ENCODE assay signal across 9 cellular contexts in genomic region chr2:138503652-138504051, GRCh38. TPM values are rescaled to one million over a fixed set of nuclear protein-coding genes. Genes with fewer than 3 reads are reported as not detected.
DNase-seq lines count a peak whose midpoint lies in the region; ATAC-seq and TF ChIP-seq lines count a peak whose summit lies in the region.
"Had no signal": no experiment of that assay in that cellular context is flagged by ENCODE, and none has a peak within 500 bp of the region (broad histone marks: within the 10 kb centered on the region; RNA-seq: fewer than 3 reads in every experiment).

No MANE protein-coding gene starts in this region.

- H3K4me1 ChIP-seq in SK-N-SH (ENCODE audit: control insufficient read depth in 1 of 2, insufficient read depth in 2 of 2, low read depth in 1 of 2, low read length in 1 of 2), result peaks cover 5 to 10% of the 10 kb centered on the region in 2 experiments; a peak in 2 of 4 replicates

- no peaks in the 10 kb centered on the region for H3K9me3 Mint-ChIP-seq in T-cell
- H3K9me3 Mint-ChIP-seq in stimulated activated naive B cell treated with anti-CD40 and anti-IgM and Interleukin-4, amounts not matched to agents 10 μg/mL and 1 μg/mL and 100 μg/mL, for 72 hours, result no peaks in the 10 kb centered on the region

- peaks cover 64% of the 10 kb centered on the region for H3K79me2 ChIP-seq in SK-N-SH (ENCODE audit: insufficient read depth)

- 50% methylated on average over 3 of the region's 3 CpGs for WGBS in SK-N-SH (ENCODE audit: low lambda C conversion rate)

- no peak overlapping the region for H2AFZ ChIP-seq in SK-N-SH (ENCODE audit: low read depth)

- H3K9me3 ChIP-seq in SK-N-SH, result no peaks in the 10 kb centered on the region

- POLR2A ChIA-PET in SK-N-SH (lab: Yijun Ruan, JAX) (no interaction called here), T-cell (lab: Charles Lee) (no interaction called here)

- DNase-seq in SK-N-SH (no peak), T-cell (no peak), fibroblast of pulmonary artery (ENCODE audit: low read depth) (no peak), NCI-H2196 (lab: John Stamatoyannopoulos, UW; ENCODE audit: unreplicated experiment) (no peak)
- DNase-seq in stimulated activated naive B cell treated with anti-CD40 and anti-IgM and Interleukin-4, amounts not matched to agents 10 μg/mL and 1 μg/mL and 100 μg/mL, for 72 hours, result no peak
- no peak for DNase-seq in stimulated activated CD4-positive, alpha-beta T cell treated with anti-CD3 and anti-CD28 coated beads, Interleukin-4, amount 100 ng/mL, for 1 hour
- no peak for DNase-seq in stimulated activated CD4-positive, alpha-beta T cell treated with anti-CD3 and anti-CD28 coated beads, Interleukin-4, amount 100 ng/mL, for 24 hours

- peak overlapping the region in 1 of 2 donors; percentile 8 for H3K27ac Mint-ChIP-seq in T-cell
- H3K27ac Mint-ChIP-seq in stimulated activated naive B cell treated with anti-CD40 and anti-IgM and Interleukin-4, amounts not matched to agents 10 μg/mL and 1 μg/mL and 100 μg/mL, for 72 hours, result no peak overlapping the region

- peak overlapping the region; percentile 86 to 89; a peak in 2 of 4 replicates for H3K4me3 ChIP-seq in SK-N-SH (ENCODE audit: low read depth in 2 of 2, low read length in 1 of 2)
- H3K4me3 ChIP-seq in fibroblast of pulmonary artery (replicated peaks; ENCODE audit: low read depth, low read length), result peak overlapping the region; percentile 90

- no peak for TF ChIP-seq EP300 in SK-N-SH (IDR thresholded peaks at IDR 0.05; ENCODE audit: borderline replicate concordance in 1 of 2, low read depth in 1 of 2, low read length in 1 of 2)

- H3K27me3 ChIP-seq in SK-N-SH (ENCODE audit: insufficient read depth), result no peaks in the 10 kb centered on the region

- peak overlapping the region; percentile 98 to 100 (median 99) for H3K4me3 Mint-ChIP-seq in T-cell
- H3K4me3 Mint-ChIP-seq in stimulated activated naive B cell treated with anti-CD40 and anti-IgM and Interleukin-4, amounts not matched to agents 10 μg/mL and 1 μg/mL and 100 μg/mL, for 72 hours, result peak overlapping the region; percentile 37 to 95

- TF ChIP-seq CTCF in SK-N-SH (IDR thresholded peaks at IDR 0.05) (no peak), fibroblast of pulmonary artery (IDR thresholded peaks at IDR 0.05; ENCODE audit: low read length, missing control alignments) (no peak)

- peaks cover 50 to 56% (median 56%) of the 10 kb centered on the region in 3 donors for H3K4me1 Mint-ChIP-seq in T-cell
- peaks cover 21 to 56% of the 10 kb centered on the region in 2 donors for H3K4me1 Mint-ChIP-seq in stimulated activated naive B cell treated with anti-CD40 and anti-IgM and Interleukin-4, amounts not matched to agents 10 μg/mL and 1 μg/mL and 100 μg/mL, for 72 hours

- H3K36me3 Mint-ChIP-seq in T-cell, result peaks cover 3% of the 10 kb centered on the region
- peaks cover 12% of the 10 kb centered on the region in 2 donors for H3K36me3 Mint-ChIP-seq in stimulated activated naive B cell treated with anti-CD40 and anti-IgM and Interleukin-4, amounts not matched to agents 10 μg/mL and 1 μg/mL and 100 μg/mL, for 72 hours

- H4K20me1 ChIP-seq in SK-N-SH (ENCODE audit: insufficient read depth), result peaks cover 16% of the 10 kb centered on the region; the same call in 1 of the 2 replicates

- TF ChIP-seq RAD21 in SK-N-SH (IDR thresholded peaks at IDR 0.05; ENCODE audit: low read length), result no peak

- H3K27me3 Mint-ChIP-seq in T-cell, result no peaks in the 10 kb centered on the region
- no peaks in the 10 kb centered on the region for H3K27me3 Mint-ChIP-seq in stimulated activated naive B cell treated with anti-CD40 and anti-IgM and Interleukin-4, amounts not matched to agents 10 μg/mL and 1 μg/mL and 100 μg/mL, for 72 hours

- CTCF ChIA-PET in SK-N-SH (lab: Yijun Ruan, JAX) (interaction anchor here (0.9 kb wide), 1 partner anchor 32 kb away, joined by 3 read pairs; no protein-coding TSS in a partner anchor), T-cell (lab: Charles Lee) (interaction anchor here (0.5 to 1.1 kb wide), 2 partner anchors 12 to 80 kb away, joined by 3 to 4 read pairs; no protein-coding TSS in a partner anchor)

- H3K9me2 ChIP-seq in SK-N-SH, result no peaks in the 10 kb centered on the region

- peaks cover 0 to 2% of the 10 kb centered on the region in 2 experiments for H3K36me3 ChIP-seq in SK-N-SH (replicated peaks in 1 of 2; ENCODE audit: control insufficient read depth in 1 of 2, insufficient read depth in 2 of 2, low read length in 1 of 2)

- H3K27ac ChIP-seq in SK-N-SH (ENCODE audit: low read depth in 2 of 2, low read length in 1 of 2), result peak overlapping the region in 1 of 2 experiments; percentile 53; a peak in 1 of 4 replicates
- H3K27ac ChIP-seq: RWPE1 had no signal

- H3F3A ChIP-seq in SK-N-SH (replicated peaks; ENCODE audit: insufficient read depth), result no peaks in the 10 kb centered on the region

- peak overlapping the region; percentile 97 for H3K4me2 ChIP-seq in SK-N-SH

- ATAC-seq in SK-N-SH treated with all-trans-retinoic acid at 6 μM for 48 hours (no peak), T-cell (replicated peaks in 1 of 4) (no peak)
- no peak for ATAC-seq in stimulated activated naive B cell treated with anti-CD40 and anti-IgM and Interleukin-4, amounts not matched to agents 10 μg/mL and 1 μg/mL and 100 μg/mL, for 72 hours (replicated peaks)

- H3K9ac ChIP-seq in SK-N-SH, result no peak overlapping the region

TF ChIP-seq in SK-N-SH, 30 proteins besides CTCF, POLR2A, EP300 and RAD21:
- TF ChIP-seq USF2 (IDR thresholded peaks at IDR 0.05; ENCODE audit: borderline replicate concordance, low read depth, low read length) (no peak), SMC3 (IDR thresholded peaks at IDR 0.05; ENCODE audit: low read depth, low read length) (no peak)

TF ChIP-seq in SK-N-SH treated with all-trans-retinoic acid at 6 μM for 48 hours, 23 proteins besides CTCF, POLR2A, EP300 and RAD21 (continues in another document):
- TF ChIP-seq PATZ1 (CRISPR knock-in tag; IDR thresholded peaks at IDR 0.05; ENCODE audit: borderline replicate concordance), result no peak
- no peak for TF ChIP-seq ISL1 (CRISPR knock-in tag; IDR thresholded peaks at IDR 0.05)
- TF ChIP-seq, protein P1, sequence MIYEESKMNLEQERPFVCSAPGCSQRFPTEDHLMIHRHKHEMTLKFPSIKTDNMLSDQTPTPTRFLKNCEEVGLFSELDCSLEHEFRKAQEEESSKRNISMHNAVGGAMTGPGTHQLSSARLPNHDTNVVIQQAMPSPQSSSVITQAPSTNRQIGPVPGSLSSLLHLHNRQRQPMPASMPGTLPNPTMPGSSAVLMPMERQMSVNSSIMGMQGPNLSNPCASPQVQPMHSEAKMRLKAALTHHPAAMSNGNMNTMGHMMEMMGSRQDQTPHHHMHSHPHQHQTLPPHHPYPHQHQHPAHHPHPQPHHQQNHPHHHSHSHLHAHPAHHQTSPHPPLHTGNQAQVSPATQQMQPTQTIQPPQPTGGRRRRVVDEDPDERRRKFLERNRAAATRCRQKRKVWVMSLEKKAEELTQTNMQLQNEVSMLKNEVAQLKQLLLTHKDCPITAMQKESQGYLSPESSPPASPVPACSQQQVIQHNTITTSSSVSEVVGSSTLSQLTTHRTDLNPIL (CRISPR knock-in tag; IDR thresholded peaks at IDR 0.05; ENCODE audit: low read depth), result no peak
- no peak for TF ChIP-seq GLIS3 (CRISPR knock-in tag; IDR thresholded peaks at IDR 0.05)
- TF ChIP-seq POU6F1 (CRISPR knock-in tag; IDR thresholded peaks at IDR 0.05; ENCODE audit: borderline replicate concordance, low read depth), result no peak
- TF ChIP-seq TOX (CRISPR knock-in tag; IDR thresholded peaks at IDR 0.05; ENCODE audit: borderline replicate concordance), result no peak
- no peak for TF ChIP-seq ZFP30 (CRISPR knock-in tag; IDR thresholded peaks at IDR 0.05)
- no peak for TF ChIP-seq RARB (CRISPR knock-in tag; IDR thresholded peaks at IDR 0.05)
- no peak for TF ChIP-seq OSR1 (CRISPR knock-in tag; IDR thresholded peaks at IDR 0.05)
- TF ChIP-seq ZC3H10 (CRISPR knock-in tag; IDR thresholded peaks at IDR 0.05), result no peak
- TF ChIP-seq BACH2 (CRISPR knock-in tag; IDR thresholded peaks at IDR 0.05; ENCODE audit: borderline replicate concordance), result no peak
- no peak for TF ChIP-seq PPARA (CRISPR knock-in tag; IDR thresholded peaks at IDR 0.05; ENCODE audit: borderline replicate concordance)
- no peak for TF ChIP-seq ESRRG (CRISPR knock-in tag; IDR thresholded peaks at IDR 0.05)

RNA-seq across cellular contexts. Expression of gene SPOPL, which starts 2.1 kb away (rescaled TPM):
- 4.5 and 5.6 TPM in 2 replicates for polyA plus RNA-seq in SK-N-SH (2012; rRNA removed)
- 7.0 and 7.8 TPM in 2 replicates for polyA plus RNA-seq in SK-N-SH (2012; cell fraction: cytosol; rRNA removed)
- 3.2 and 6.0 TPM in 2 replicates for polyA plus RNA-seq in SK-N-SH (2012; cell fraction: nucleus; rRNA removed)
- 10 to 100 TPM; 10.4 to 22.0 (median 11.8) TPM for total RNA-seq in T-cell
